ENCODE assay signal across 8 cellular contexts in the genomic region with DNA sequence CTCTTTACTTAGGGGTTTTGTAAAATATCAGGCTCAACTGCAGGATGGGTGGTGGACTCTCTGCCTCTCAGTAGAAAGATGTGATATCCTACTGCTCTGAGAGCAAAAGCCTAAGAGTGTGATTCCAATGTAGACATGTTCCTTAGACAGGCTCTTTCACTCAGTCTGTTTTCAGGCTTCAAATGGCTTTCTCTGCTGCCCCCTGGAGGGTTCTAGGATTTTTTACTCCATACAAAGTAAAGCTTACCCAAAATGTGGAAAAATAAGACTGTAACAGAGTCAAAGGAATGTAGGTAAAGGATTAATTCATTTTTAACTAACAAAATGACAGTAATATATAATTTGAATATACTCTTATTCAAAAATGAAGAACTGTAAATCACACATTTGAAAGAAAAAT. TPM values are rescaled to one million over a fixed set of nuclear protein-coding genes. Genes with fewer than 3 reads are reported as not detected.
DNase-seq lines count a peak whose midpoint lies in the region; FAIRE-seq and TF ChIP-seq lines count a peak whose summit lies in the region.

No MANE protein-coding gene starts in this region.

- H3K36me3 Mint-ChIP-seq in activated T-helper 2 cell treated with anti-CD3 and anti-CD28 coated beads, Interferon-gamma antibody, Interleukin-2, Interleukin-4, amounts not matched to agents 10 μg/mL and 5 μg/mL and 100 μg/mL, durations not matched to agents 14 hours and 24 hours and 36 hours (ENCODE audit: low read depth) = peaks cover 7% of the 10 kb centered on the region

- no peaks in the 10 kb centered on the region for H3K27me3 ChIP-seq in breast epithelium

- no peak overlapping the region for H3K4me3 Mint-ChIP-seq in activated T-helper 2 cell treated with anti-CD3 and anti-CD28 coated beads, Interferon-gamma antibody, Interleukin-2, Interleukin-4, amounts not matched to agents 10 μg/mL and 5 μg/mL and 100 μg/mL, durations not matched to agents 14 hours and 24 hours and 36 hours (ENCODE audit: low read depth)

- H3K27me3 Mint-ChIP-seq in activated T-helper 2 cell treated with anti-CD3 and anti-CD28 coated beads, Interferon-gamma antibody, Interleukin-2, Interleukin-4, amounts not matched to agents 10 μg/mL and 5 μg/mL and 100 μg/mL, durations not matched to agents 14 hours and 24 hours and 36 hours (ENCODE audit: low read depth) = no peaks in the 10 kb centered on the region

- TF ChIP-seq CTCF in breast epithelium (IDR thresholded peaks at IDR 0.05) = peak in 2 of 3 donors; percentile 30 to 53

- H3K9me3 ChIP-seq in breast epithelium = no peaks in the 10 kb centered on the region

- H3K9me3 Mint-ChIP-seq in activated T-helper 2 cell treated with anti-CD3 and anti-CD28 coated beads, Interferon-gamma antibody, Interleukin-2, Interleukin-4, amounts not matched to agents 10 μg/mL and 5 μg/mL and 100 μg/mL, durations not matched to agents 14 hours and 24 hours and 36 hours = no peaks in the 10 kb centered on the region

- H3K27ac ChIP-seq in breast epithelium = no peak overlapping the region

- no peaks in the 10 kb centered on the region for H3K36me3 ChIP-seq in breast epithelium

- H3K4me1 Mint-ChIP-seq in activated T-helper 2 cell treated with anti-CD3 and anti-CD28 coated beads, Interferon-gamma antibody, Interleukin-2, Interleukin-4, amounts not matched to agents 10 μg/mL and 5 μg/mL and 100 μg/mL, durations not matched to agents 14 hours and 24 hours and 36 hours (ENCODE audit: low read depth) = no peaks in the 10 kb centered on the region

- no peak for TF ChIP-seq POLR2A in breast epithelium (IDR thresholded peaks at IDR 0.05)

- no peaks in the 10 kb centered on the region for H3K4me1 ChIP-seq in breast epithelium

- no peak overlapping the region for H3K27ac Mint-ChIP-seq in activated T-helper 2 cell treated with anti-CD3 and anti-CD28 coated beads, Interferon-gamma antibody, Interleukin-2, Interleukin-4, amounts not matched to agents 10 μg/mL and 5 μg/mL and 100 μg/mL, durations not matched to agents 14 hours and 24 hours and 36 hours

- no peak overlapping the region for H3K4me3 ChIP-seq in breast epithelium

- peak; percentile 93 for FAIRE-seq in GM19239 (lab: Jason Lieb, UNC)

- peak; percentile 65 for DNase-seq in D341Med (ENCODE audit: low spot score)
- peak; percentile 28 for DNase-seq in GM19239 (ENCODE audit: insufficient read length, low spot score)
- DNase-seq in HuH-7.5 (ENCODE audit: low spot score) = peak; percentile 18
- DNase-seq in SHP77 treated with DMSO at 0.1 percent for 48 hours (lab: John Stamatoyannopoulos, UW) = peak; percentile 7
- no peak for DNase-seq in breast epithelium (ENCODE audit: low spot score in 2 of 2)
- DNase-seq in iris pigment epithelial cell (ENCODE audit: low read depth) = peak; percentile 62
- peak; percentile 39 for DNase-seq in stimulated activated CD4-positive, alpha-beta T cell treated with anti-CD3 and anti-CD28 coated beads, Interleukin-4, amount 100 ng/mL, for 24 hours
- DNase-seq in activated T-helper 2 cell treated with anti-CD3 and anti-CD28 coated beads, Interferon-gamma antibody, Interleukin-2, Interleukin-4, amounts not matched to agents 10 μg/mL and 5 μg/mL and 100 μg/mL, durations not matched to agents 14 hours and 24 hours and 36 hours (ENCODE audit: low spot score) = no peak

- intact Hi-C loops in breast epithelium (cut with DNase I; ENCODE audit: low total_unique reads) = no loop called here
- intact Hi-C loops in activated T-helper 2 cell treated with anti-CD3 and anti-CD28 coated beads, Interferon-gamma antibody, Interleukin-2, Interleukin-4, amounts not matched to agents 10 μg/mL and 5 μg/mL and 100 μg/mL, durations not matched to agents 14 hours and 24 hours and 36 hours (cut with micrococcal nuclease) = loop anchor here (2.0 kb wide), 1 partner anchor 278 kb away; no protein-coding TSS in a partner anchor

RNA-seq across cellular contexts. Expression of a gene that starts 32.1 kb away (rescaled TPM):
- total RNA-seq in breast epithelium = 1 to 10 TPM; 4.9 to 9.4 (median 5.0) TPM
- total RNA-seq in activated T-helper 2 cell treated with anti-CD3 and anti-CD28 coated beads, Interferon-gamma antibody, Interleukin-2, Interleukin-4, amounts not matched to agents 10 μg/mL and 5 μg/mL and 100 μg/mL, durations not matched to agents 14 hours and 24 hours and 36 hours = 30.0 and 30.4 TPM in 2 replicates

RNA-seq across cellular contexts. Expression of a gene that starts 32.4 kb away (rescaled TPM):
- 10 to 100 TPM; 39.3 to 57.5 (median 51.8) TPM for total RNA-seq in breast epithelium
- 44.0 and 45.3 TPM in 2 replicates for total RNA-seq in activated T-helper 2 cell treated with anti-CD3 and anti-CD28 coated beads, Interferon-gamma antibody, Interleukin-2, Interleukin-4, amounts not matched to agents 10 μg/mL and 5 μg/mL and 100 μg/mL, durations not matched to agents 14 hours and 24 hours and 36 hours

Comparison
In these comparisons a context has a peak if more than half of its experiments do, and no peak if none do; other contexts are left out.
1. DNase-seq: peak in D341Med (single experiment), GM19239 (single experiment), HuH-7.5 (single experiment), SHP77 treated with DMSO at 0.1 percent for 48 hours (single experiment), iris pigment epithelial cell (single experiment) and stimulated activated CD4-positive, alpha-beta T cell treated with anti-CD3 and anti-CD28 coated beads, Interleukin-4, amount 100 ng/mL, for 24 hours (single experiment); none in breast epithelium (0 of 2) and activated T-helper 2 cell treated with anti-CD3 and anti-CD28 coated beads, Interferon-gamma antibody, Interleukin-2, Interleukin-4, amounts not matched to agents 10 μg/mL and 5 μg/mL and 100 μg/mL, durations not matched to agents 14 hours and 24 hours and 36 hours (single experiment).